In the genomic region with DNA sequence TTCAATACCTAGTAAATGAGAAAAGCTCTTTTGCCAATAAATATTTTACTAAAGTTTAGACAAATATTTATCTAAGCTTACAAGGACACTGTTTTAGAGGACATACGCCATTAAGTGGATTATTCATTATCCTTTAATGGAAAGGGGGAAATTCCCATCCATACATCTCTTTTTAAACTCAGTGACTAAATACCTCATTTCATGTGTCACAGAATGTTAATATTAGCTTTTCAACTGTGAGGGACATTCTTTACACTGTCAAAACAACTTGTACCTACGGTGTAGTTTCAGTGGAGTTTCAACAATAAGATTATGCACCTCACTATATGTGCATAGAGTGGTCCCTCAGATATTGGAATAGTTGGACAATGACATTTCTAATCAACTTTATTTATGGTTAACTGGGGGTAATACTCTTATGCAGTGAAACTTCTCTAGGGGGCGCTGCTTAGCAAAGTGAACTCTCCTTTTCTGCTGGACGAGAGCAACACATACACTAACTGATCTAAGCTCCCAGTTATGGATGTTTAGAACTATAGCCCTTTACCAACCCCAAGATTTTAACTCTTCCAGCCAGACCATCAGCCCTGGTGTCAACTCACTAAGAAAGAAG, we compare ENCODE assay signal across 16 cellular contexts. TPM values are rescaled to one million over a fixed set of nuclear protein-coding genes. Genes with fewer than 3 reads are reported as not detected.
DNase-seq lines count a peak whose midpoint lies in the region; ATAC-seq, FAIRE-seq and TF ChIP-seq lines count a peak whose summit lies in the region.
"Had no signal": no experiment of that assay in that cellular context is flagged by ENCODE, and none has a peak within 500 bp of the region (broad histone marks: within the 10 kb centered on the region; RNA-seq: fewer than 3 reads in every experiment).

No MANE protein-coding gene starts in this region.

- H3K4me1 ChIP-seq in GM12878 (ENCODE audit: control insufficient read depth, insufficient read depth, low read length) = no peaks in the 10 kb centered on the region
- H3K4me1 ChIP-seq: A549, SJSA1, testis had no signal

- H3K4me1 Mint-ChIP-seq in HFFc6 (ENCODE audit: low read depth) (no peaks in the 10 kb centered on the region), nephron progenitor cell (peaks cover 16% of the 10 kb centered on the region)
- H3K4me1 Mint-ChIP-seq: activated CD4-positive, alpha-beta T cell treated with anti-CD3 and anti-CD28 coated beads for 36 hours; immature natural killer cell had no signal

- no peak overlapping the region for H3K4me3 ChIP-seq in GM12878
- H3K4me3 ChIP-seq: A549, SJSA1, testis had no signal

- H3K27me3 Mint-ChIP-seq in HFFc6 (ENCODE audit: insufficient read depth) (peaks cover 2% of the 10 kb centered on the region; the same call in 1 of the 2 replicates), nephron progenitor cell (ENCODE audit: low read depth, poor library complexity) (peaks cover 4% of the 10 kb centered on the region)

- H3K9me3 Mint-ChIP-seq in HFFc6 (no peaks in the 10 kb centered on the region), nephron progenitor cell (peaks cover 20% of the 10 kb centered on the region)

- no peak for ATAC-seq in GM12878
- ATAC-seq in HG02610 (IDR thresholded peaks at IDR 0.05; ENCODE audit: unreplicated experiment) = no peak
- no peak for ATAC-seq in GM19455 (IDR thresholded peaks at IDR 0.05; ENCODE audit: unreplicated experiment)
- ATAC-seq: A549; activated CD4-positive, alpha-beta T cell treated with anti-CD3 and anti-CD28 coated beads for 36 hours had no signal

- no peaks in the 10 kb centered on the region for H3K36me3 ChIP-seq in GM12878 (ENCODE audit: control insufficient read depth in 2 of 2, insufficient read depth in 2 of 2, low read length in 1 of 2)
- H3K36me3 ChIP-seq: SJSA1 had no signal

- H3K79me2 ChIP-seq in GM12878 (ENCODE audit: control insufficient read depth, insufficient read depth, low read length) = no peaks in the 10 kb centered on the region

- in situ Hi-C loops in GM12878 (cut with MboI) = no loop called here

- DNase-seq in DMS53 (lab: John Stamatoyannopoulos, UW) (peak; percentile 73), DMS53 treated with DMSO at 0.1 percent for 48 hours (lab: John Stamatoyannopoulos, UW; ENCODE audit: unreplicated experiment) (no peak), HFFc6 (no peak), GM12878 (ENCODE audit: low read depth, low spot score) (no peak), nephron progenitor cell (peak; percentile 24), COLO829 (ENCODE audit: low spot score) (no peak)
- DNase-seq: activated CD4-positive, alpha-beta T cell treated with anti-CD3 and anti-CD28 coated beads for 36 hours; activated gamma-delta T cell treated with Interleukin-2 at 50 U/mL for 16 hours; immature natural killer cell; KG1; NCI-H2227 treated with DMSO at 0.1 percent for 48 hours; testis had no signal

- CTCF ChIA-PET in GM12878 (lab: Yijun Ruan, JAX) = interaction anchor here (0.6 to 1.7 kb wide), 8 partner anchors 13 to 720 kb away, joined by 3 to 5 read pairs (median 3); no protein-coding TSS in a partner anchor

- TF ChIP-seq EP300 in GM12878 (IDR thresholded peaks at IDR 0.05; ENCODE audit: borderline replicate concordance in 1 of 2, control insufficient read depth in 1 of 2, low read depth in 2 of 2, low read length in 2 of 2) = no peak

- no peak overlapping the region for H3K9ac ChIP-seq in GM12878 (ENCODE audit: control insufficient read depth, insufficient read depth, low read length)

- no peaks in the 10 kb centered on the region for H3K9me3 ChIP-seq in GM12878 (replicated peaks; ENCODE audit: control insufficient read depth, insufficient read depth, low read length)
- H3K9me3 ChIP-seq: A549, SJSA1, testis had no signal

- TF ChIP-seq CTCF in HFFc6 (IDR thresholded peaks at IDR 0.05) = peak; percentile 7; the same call in 1 of the 2 replicates
- peak in 2 of 3 experiments; percentile 5 to 15; a peak in 2 of 6 replicates for TF ChIP-seq CTCF in GM12878 (IDR thresholded peaks at IDR 0.05 in 2 of 3, conservative IDR thresholded peaks at IDR 0.05 in 1 of 3; ENCODE audit: control insufficient read depth in 2 of 3, extremely low read depth in 1 of 3, insufficient read depth in 1 of 3, low read depth in 3 of 3, low read length in 3 of 3)
- TF ChIP-seq CTCF in nephron progenitor cell (IDR thresholded peaks at IDR 0.05) = peak; percentile 44

- no peak for TF ChIP-seq POLR2A in GM12878 (IDR thresholded peaks at IDR 0.05; ENCODE audit: low read depth, low read length)

- H2AFZ ChIP-seq in GM12878 (ENCODE audit: control insufficient read depth, low read depth, low read length) = no peak overlapping the region

- TF ChIP-seq RAD21 in GM12878 (IDR thresholded peaks at IDR 0.05; ENCODE audit: insufficient read depth, low read depth, low read length) = no peak

- no peaks in the 10 kb centered on the region for H4K20me1 ChIP-seq in GM12878 (ENCODE audit: control insufficient read depth, insufficient read depth)

- H3K36me3 Mint-ChIP-seq in HFFc6 (ENCODE audit: low read depth) (no peaks in the 10 kb centered on the region), nephron progenitor cell (ENCODE audit: low read depth) (peaks cover 28% of the 10 kb centered on the region)
- H3K36me3 Mint-ChIP-seq: immature natural killer cell had no signal

- no peaks in the 10 kb centered on the region for H3K27me3 ChIP-seq in GM12878 (replicated peaks in 1 of 2; ENCODE audit: control insufficient read depth in 2 of 2, insufficient read depth in 2 of 2, low read length in 1 of 2)
- H3K27me3 ChIP-seq: SJSA1, testis had no signal

- RAD21 ChIA-PET in GM12878 (lab: Charles Lee; ENCODE audit: unreplicated experiment) = no interaction called here

- BruUV-seq in GM12878 (replicated peaks; lab: Mats Ljungman, UMichigan) = no TSS peak

- H3K27ac ChIP-seq in GM12878 (ENCODE audit: control insufficient read depth, insufficient read depth) = no peak overlapping the region
- H3K27ac ChIP-seq: A549, SJSA1, testis had no signal

- POLR2A ChIA-PET in GM12878 (lab: Charles Lee) = no interaction called here

- H3K27ac Mint-ChIP-seq in HFFc6 (no peak overlapping the region), nephron progenitor cell (no peak overlapping the region)
- H3K27ac Mint-ChIP-seq: activated CD4-positive, alpha-beta T cell treated with anti-CD3 and anti-CD28 coated beads for 36 hours; immature natural killer cell had no signal

- intact Hi-C loops in GM12878 (cut with micrococcal nuclease; ENCODE audit: unreplicated experiment) = no loop called here

- no peak overlapping the region for H3K4me3 Mint-ChIP-seq in HFFc6
- no peak overlapping the region for H3K4me3 Mint-ChIP-seq in nephron progenitor cell
- H3K4me3 Mint-ChIP-seq: activated CD4-positive, alpha-beta T cell treated with anti-CD3 and anti-CD28 coated beads for 36 hours; immature natural killer cell had no signal

- FAIRE-seq in GM12878 (lab: Jason Lieb, UNC) = no peak
- FAIRE-seq: A549 had no signal

- H3K4me2 ChIP-seq in GM12878 (ENCODE audit: control insufficient read depth, insufficient read depth) = no peak overlapping the region
- H3K4me2 ChIP-seq: A549 had no signal

- SMC1A ChIA-PET in GM12878 (lab: Charles Lee; ENCODE audit: uncharacterized antibody, unreplicated experiment) = interaction anchor here (1.1 to 1.9 kb wide), 4 partner anchors 9 to 113 kb away, joined by 3 to 4 read pairs (median 3); no protein-coding TSS in a partner anchor

- 9% methylated on average over 4 of the region's 4 CpGs for WGBS in GM12878 (ENCODE audit: insufficient coverage, insufficient replicate concordance, low lambda C conversion rate, missing lambda C conversion rate)

TF ChIP-seq in GM12878, 131 proteins besides CTCF, POLR2A, EP300 and RAD21 (continues in another document):
- TF ChIP-seq GATAD2B (conservative IDR thresholded peaks at IDR 0.05; ENCODE audit: low read depth) = no peak
- TF ChIP-seq, protein P1, sequence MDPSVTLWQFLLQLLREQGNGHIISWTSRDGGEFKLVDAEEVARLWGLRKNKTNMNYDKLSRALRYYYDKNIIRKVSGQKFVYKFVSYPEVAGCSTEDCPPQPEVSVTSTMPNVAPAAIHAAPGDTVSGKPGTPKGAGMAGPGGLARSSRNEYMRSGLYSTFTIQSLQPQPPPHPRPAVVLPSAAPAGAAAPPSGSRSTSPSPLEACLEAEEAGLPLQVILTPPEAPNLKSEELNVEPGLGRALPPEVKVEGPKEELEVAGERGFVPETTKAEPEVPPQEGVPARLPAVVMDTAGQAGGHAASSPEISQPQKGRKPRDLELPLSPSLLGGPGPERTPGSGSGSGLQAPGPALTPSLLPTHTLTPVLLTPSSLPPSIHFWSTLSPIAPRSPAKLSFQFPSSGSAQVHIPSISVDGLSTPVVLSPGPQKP (IDR thresholded peaks at IDR 0.05; ENCODE audit: low read depth, low read length) = no peak
- no peak for TF ChIP-seq SUZ12 (IDR thresholded peaks at IDR 0.05; ENCODE audit: unreplicated experiment)

RNA-seq across cellular contexts. Expression of a gene that starts 9.7 kb away (rescaled TPM):
- total RNA-seq in HFFc6 (2021; fragmentation: NEBNext Ultra II Directional; extraction: Animal tissue kit (Norgen Biotek cat#: 25700)) = not detected
- total RNA-seq in GM12878 (2013; cell fraction: nucleolus; rRNA removed) = not detected in 2 replicates
- total RNA-seq in GM12878 (2014; rRNA removed) = not detected in 2 replicates
- total RNA-seq in GM12878 (2014; rRNA removed; fragmentation: Illumina TruSeq; extraction: Trizol) = not detected in 2 replicates
- total RNA-seq in GM12878 (2021) = not detected in 2 replicates
- polyA plus RNA-seq in GM12878 (2011; ENCODE audit: low read depth) = not detected
- polyA plus RNA-seq in GM12878 (2011; rRNA removed) = not detected in 2 replicates
- polyA plus RNA-seq in GM12878 (2011; cell fraction: cytosol; rRNA removed) = not detected in 2 replicates
- not detected in 2 replicates for polyA plus RNA-seq in GM12878 (2011; cell fraction: nucleus; rRNA removed)
- not detected in 2 replicates for polyA plus RNA-seq in GM12878 (2012)
- polyA plus RNA-seq in GM12878 (2014; fragmentation: Illumina TruSeq; extraction: Trizol) = not detected in 2 replicates
- not detected for polyA plus RNA-seq in GM12878 (2014; fragmentation: Nextera tagmentation; extraction: Ambion mirVana)
- not detected in 2 replicates for polyA plus RNA-seq in GM12878 (2014; rRNA removed)
- polyA plus RNA-seq in GM12878 (2016; fragmentation: Nextera tagmentation; extraction: Ambion mirVana) = not detected
- polyA minus RNA-seq in GM12878 (2011; rRNA and poly(A)+ RNA removed) = not detected in 2 replicates
- 0.40 TPM in 1 of 2 replicates, not detected in the other for polyA minus RNA-seq in GM12878 (2011; cell fraction: cytosol; rRNA and poly(A)+ RNA removed)
- polyA minus RNA-seq in GM12878 (2011; cell fraction: nucleus; rRNA and poly(A)+ RNA removed) = 0.10 TPM in 1 of 2 replicates, not detected in the other
- total RNA-seq: SJSA1 had no signal

Comparison
In these comparisons a context has a peak if more than half of its experiments do, and no peak if none do; other contexts are left out.
1. DNase-seq: peak in DMS53 (single experiment) and nephron progenitor cell (single experiment); none in DMS53 treated with DMSO at 0.1 percent for 48 hours (single experiment), HFFc6 (single experiment), GM12878 (single experiment) and COLO829 (single experiment).
2. Peak in every context shown above with its lines, with median percentiles within 50 percentile points of each other: CTCF ChIP-seq.